In genomic region chr2:76274154-76274553, GRCh38 we compare ENCODE assay signal across 26 cellular contexts.
"Had no signal": no experiment of that assay in that cellular context is flagged by ENCODE, and none has a peak within 500 bp of the region (broad histone marks: within the 10 kb centered on the region; RNA-seq: fewer than 3 reads in every experiment).

No MANE protein-coding gene starts in this region.

- H3K27me3 ChIP-seq: stomach, suprapubic skin, testis, thyroid gland, tibial artery, tibial nerve, transverse colon, upper lobe of left lung, upper lobe of right lung, uterus, vagina had no signal

- H3K36me3 ChIP-seq: stomach, suprapubic skin, thoracic aorta, thyroid gland, tibial artery, tibial nerve, transverse colon, upper lobe of left lung, upper lobe of right lung, uterus, vagina had no signal

- H3K27ac ChIP-seq: stomach, suprapubic skin, testis, thoracic aorta, thyroid gland, tibial artery, tibial nerve, transverse colon, upper lobe of left lung, upper lobe of right lung, uterus, vagina had no signal

- H3K4me3 ChIP-seq: stomach, suprapubic skin, testis, thoracic aorta, thyroid gland, tibial artery, tibial nerve, transverse colon, upper lobe of left lung, upper lobe of right lung, uterus, vagina had no signal

- DNase-seq: stimulated activated CD4-positive, alpha-beta T cell treated with anti-CD3 and anti-CD28 coated beads, Interleukin-2, amount 100 ng/mL, for 48 hours; stimulated activated CD4-positive, alpha-beta T cell treated with anti-CD3 and anti-CD28 coated beads, Interleukin-4, amount 100 ng/mL, for 1 hour; stimulated activated CD4-positive, alpha-beta T cell treated with anti-CD3 and anti-CD28 coated beads, Interleukin-4, amount 100 ng/mL, for 24 hours; stimulated activated CD4-positive, alpha-beta T cell treated with anti-CD3 and anti-CD28 coated beads, Interleukin-4, amount 100 ng/mL, for 4 hours; stimulated activated CD8-positive, alpha-beta memory T cell treated with anti-CD3 and anti-CD28 coated beads, Interleukin-4, amount 100 ng/mL, for 48 hours; stimulated activated naive B cell treated with anti-CD40 and anti-IgM and Interleukin-4, amounts not matched to agents 10 μg/mL and 1 μg/mL and 100 μg/mL, for 72 hours; stimulated activated naive CD4-positive, alpha-beta T cell; stimulated activated naive CD4-positive, alpha-beta T cell treated with Interleukin-2 at 50 U/mL for 16 hours; stimulated activated naive CD8-positive, alpha-beta T cell treated with anti-CD3 and anti-CD28 coated beads, Interleukin-15, amount 100 ng/mL, for 72 hours; stimulated activated naive CD8-positive, alpha-beta T cell treated with anti-CD3 and anti-CD28 coated beads, Interleukin-15, Interleukin-2, amounts not matched to agents 100 U/mL and 50 U/mL, for 24 hours; stomach; substantia nigra; testis; thyroid gland; tibial artery; transverse colon; upper lobe of left lung; upper lobe of right lung; uterus had no signal

- ATAC-seq: stimulated activated effector memory CD8-positive, alpha-beta T cell treated with anti-CD3 and anti-CD28 coated beads, Interleukin-12 subunit alpha, Interleukin-12 subunit beta, amount 100 ng/mL, for 72 hours; stimulated activated memory B cell treated with anti-CD40 and anti-IgM and Interleukin-4, amounts not matched to agents 10 μg/mL and 1 μg/mL and 100 μg/mL, for 72 hours; stimulated activated naive B cell treated with anti-CD40 and anti-IgM and Interleukin-4, amounts not matched to agents 10 μg/mL and 1 μg/mL and 100 μg/mL, for 72 hours; stimulated activated naive CD8-positive, alpha-beta T cell treated with anti-CD3 and anti-CD28 coated beads, Interleukin-15, amount 100 ng/mL, for 72 hours; stimulated activated naive CD8-positive, alpha-beta T cell treated with anti-CD3 and anti-CD28 coated beads, Interleukin-15, Interleukin-2, amounts not matched to agents 100 U/mL and 50 U/mL, for 24 hours; upper lobe of right lung had no signal

- H3K4me1 ChIP-seq: stomach, suprapubic skin, testis, thyroid gland, tibial artery, tibial nerve, transverse colon, upper lobe of left lung, upper lobe of right lung, uterus, vagina had no signal

- H3K9me3 ChIP-seq: stomach, suprapubic skin, testis, thoracic aorta, thyroid gland, tibial artery, tibial nerve, transverse colon, upper lobe of left lung, upper lobe of right lung, uterus, vagina had no signal

- FAIRE-seq: urothelium cell line had no signal
